ENCODE assay signal across 9 cellular contexts in the genomic region with DNA sequence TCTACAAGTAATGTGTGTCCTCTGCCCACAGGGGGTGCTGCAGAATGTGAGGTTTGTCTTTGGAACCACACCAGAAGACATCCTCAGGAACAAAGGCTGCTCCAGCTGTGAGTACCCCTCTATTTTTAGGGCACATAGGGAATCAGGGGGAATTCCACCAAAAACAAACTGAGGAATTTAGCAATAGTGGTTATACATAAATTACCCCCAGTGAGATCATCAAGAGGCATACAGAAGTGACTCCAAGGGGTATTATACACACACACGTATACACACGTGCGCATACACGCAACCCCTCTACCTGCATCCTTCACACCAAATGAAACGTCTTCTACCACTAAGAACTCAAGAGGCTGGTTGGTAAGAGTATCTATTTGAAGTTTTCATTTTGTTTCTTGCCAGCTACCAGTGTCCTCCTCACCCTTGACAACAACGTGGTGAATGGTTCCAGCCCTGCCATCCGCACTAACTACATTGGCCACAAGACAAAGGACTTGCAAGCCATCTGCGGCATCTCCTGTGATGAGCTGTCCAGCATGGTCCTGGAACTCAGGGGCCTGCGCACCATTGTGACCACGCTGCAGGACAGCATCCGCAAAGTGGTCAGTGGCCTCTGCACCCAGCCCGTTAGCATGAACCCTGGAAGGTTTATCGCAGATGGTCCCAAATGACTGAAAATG. TPM values are rescaled to one million over a fixed set of nuclear protein-coding genes. Genes with fewer than 3 reads are reported as not detected.
DNase-seq lines count a peak whose midpoint lies in the region; ATAC-seq and TF ChIP-seq lines count a peak whose summit lies in the region.
"Had no signal": no experiment of that assay in that cellular context is flagged by ENCODE, and none has a peak within 500 bp of the region (broad histone marks: within the 10 kb centered on the region; RNA-seq: fewer than 3 reads in every experiment).

No MANE protein-coding gene starts in this region.

- H3K9me3 ChIP-seq in hepatocyte (ENCODE audit: low read depth) (no peaks in the 10 kb centered on the region), stomach smooth muscle (ENCODE audit: control insufficient read depth in 2 of 2, low read length in 2 of 2) (no peaks in the 10 kb centered on the region)

- H3K27ac ChIP-seq in hepatocyte = no peak overlapping the region
- peak overlapping the region; percentile 96 for H3K27ac ChIP-seq in stomach smooth muscle (ENCODE audit: low read length)

- peaks cover 17% of the 10 kb centered on the region for H4K20me1 ChIP-seq in hepatocyte (ENCODE audit: insufficient read depth, poor library complexity, severe bottlenecking)

- H3K27me3 ChIP-seq in hepatocyte = no peaks in the 10 kb centered on the region
- no peaks in the 10 kb centered on the region for H3K27me3 ChIP-seq in stomach smooth muscle (ENCODE audit: control insufficient read depth in 1 of 2, insufficient read depth in 2 of 2, low read length in 2 of 2)

- H2AFZ ChIP-seq in hepatocyte = no peak overlapping the region

- POLR2A ChIA-PET in activated CD4-positive, alpha-beta T cell treated with anti-CD3 and anti-CD28 coated beads for 36 hours (lab: Charles Lee) = interaction anchor here (0.6 kb wide), 1 partner anchor 12 kb away, joined by 3 read pairs; no protein-coding TSS in a partner anchor
- POLR2A ChIA-PET in WTC11 (lab: Charles Lee) = interaction anchor here (1.0 kb wide), 2 partner anchors 198 to 370 kb away, joined by 3 to 4 read pairs; no protein-coding TSS in a partner anchor

- H3K4me1 Mint-ChIP-seq in activated CD4-positive, alpha-beta T cell treated with anti-CD3 and anti-CD28 coated beads for 36 hours = peaks cover 13% of the 10 kb centered on the region
- peaks cover 26% of the 10 kb centered on the region for H3K4me1 Mint-ChIP-seq in WTC11

- H3K79me2 ChIP-seq in hepatocyte = peaks cover 30% of the 10 kb centered on the region

- H3K4me2 ChIP-seq in hepatocyte = peak overlapping the region; percentile 81

- intact Hi-C loops in activated CD4-positive, alpha-beta T cell treated with anti-CD3 and anti-CD28 coated beads for 36 hours (cut with DNase I, micrococcal nuclease) = loop anchor here (2.0 to 5.0 kb wide), 7 partner anchors 104 to 876 kb away; no protein-coding TSS in a partner anchor

- no peak for ATAC-seq in activated CD4-positive, alpha-beta T cell treated with anti-CD3 and anti-CD28 coated beads for 36 hours
- ATAC-seq in WTC11 = no peak
- no peak for ATAC-seq in GM21381 (IDR thresholded peaks at IDR 0.05; ENCODE audit: unreplicated experiment)
- ATAC-seq: T-cell had no signal

- H3K4me1 ChIP-seq in hepatocyte (ENCODE audit: insufficient read depth) = peaks cover 14% of the 10 kb centered on the region
- H3K4me1 ChIP-seq in stomach smooth muscle (ENCODE audit: control insufficient read depth, insufficient read depth, low read length) = peaks cover 76% of the 10 kb centered on the region

- no peak overlapping the region for H3K27ac Mint-ChIP-seq in activated CD4-positive, alpha-beta T cell treated with anti-CD3 and anti-CD28 coated beads for 36 hours
- no peak overlapping the region for H3K27ac Mint-ChIP-seq in WTC11
- H3K27ac Mint-ChIP-seq: T-cell had no signal

- H3K27me3 Mint-ChIP-seq in activated CD4-positive, alpha-beta T cell treated with anti-CD3 and anti-CD28 coated beads for 36 hours = peaks cover 41% of the 10 kb centered on the region
- peaks cover 9% of the 10 kb centered on the region for H3K27me3 Mint-ChIP-seq in WTC11 (ENCODE audit: low read depth)

- H3K4me3 Mint-ChIP-seq in activated CD4-positive, alpha-beta T cell treated with anti-CD3 and anti-CD28 coated beads for 36 hours = no peak overlapping the region
- H3K4me3 Mint-ChIP-seq in WTC11 = no peak overlapping the region

- DNase-seq in activated CD4-positive, alpha-beta T cell treated with anti-CD3 and anti-CD28 coated beads for 36 hours = peak; percentile 64
- DNase-seq in activated CD4-positive, alpha-beta T cell treated with anti-CD3 and anti-CD28 coated beads, Interleukin-2, amount 50 U/mL, for 1 hour = no peak
- DNase-seq in WTC11 (ENCODE audit: low spot score) (peak; percentile 57), hepatocyte (ENCODE audit: low spot score) (peak; percentile 48), HPDE6-E6E7 (ENCODE audit: extremely low spot score) (no peak), NCI-H2081 treated with DMSO at 0.1 percent for 48 hours (lab: John Stamatoyannopoulos, UW) (no peak)

- 90% methylated on average over 13 of the region's 13 CpGs for WGBS in hepatocyte (ENCODE audit: low lambda C conversion rate, missing lambda C conversion rate)

- CTCF ChIA-PET in activated CD4-positive, alpha-beta T cell treated with anti-CD3 and anti-CD28 coated beads for 36 hours (lab: Charles Lee) = interaction anchor here (0.7 to 3.8 kb wide), 6 partner anchors 10 to 452 kb away, joined by 3 to 37 read pairs (median 4); no protein-coding TSS in a partner anchor
- CTCF ChIA-PET in WTC11 (lab: Charles Lee) = interaction anchor here (0.6 to 5.4 kb wide), 5 partner anchors 82 to 420 kb away, joined by 3 to 40 read pairs (median 4); no protein-coding TSS in a partner anchor

- H3K36me3 ChIP-seq in hepatocyte (replicated peaks; ENCODE audit: insufficient read depth, low read depth) (no peaks in the 10 kb centered on the region), stomach smooth muscle (ENCODE audit: control insufficient read depth in 2 of 2, insufficient read depth in 2 of 2, low read length in 2 of 2) (peaks cover 52 to 75% of the 10 kb centered on the region in 2 donors)

- peak overlapping the region; percentile 7 to 97 for H3K9ac ChIP-seq in stomach smooth muscle (ENCODE audit: low read length in 2 of 2)

- H3K9me3 Mint-ChIP-seq in activated CD4-positive, alpha-beta T cell treated with anti-CD3 and anti-CD28 coated beads for 36 hours (ENCODE audit: low read depth) = no peaks in the 10 kb centered on the region
- H3K9me3 Mint-ChIP-seq in WTC11 = no peaks in the 10 kb centered on the region
- H3K9me3 Mint-ChIP-seq: T-cell had no signal

- TF ChIP-seq CTCF in WTC11 (IDR thresholded peaks at IDR 0.05) = peak; percentile 49; the same call in 1 of the 2 replicates
- TF ChIP-seq CTCF in hepatocyte (IDR thresholded peaks at IDR 0.05; ENCODE audit: poor library complexity) = peak; percentile 38

- no peaks in the 10 kb centered on the region for H3K36me3 Mint-ChIP-seq in activated CD4-positive, alpha-beta T cell treated with anti-CD3 and anti-CD28 coated beads for 36 hours (ENCODE audit: low read depth)
- peaks cover 61% of the 10 kb centered on the region for H3K36me3 Mint-ChIP-seq in WTC11

- H3K4me3 ChIP-seq in hepatocyte = peak overlapping the region; percentile 7
- peak overlapping the region; percentile 89 to 91 for H3K4me3 ChIP-seq in stomach smooth muscle (ENCODE audit: low read length in 2 of 2)

- no peaks in the 10 kb centered on the region for H3K9me2 ChIP-seq in hepatocyte (replicated peaks; ENCODE audit: insufficient read depth)

TF ChIP-seq in WTC11, 78 proteins besides CTCF, POLR2A, EP300 and RAD21 (continues in another document):
- TF ChIP-seq ZNF121 (CRISPR knock-in tag; IDR thresholded peaks at IDR 0.05) = no peak
- TF ChIP-seq TEAD1 (CRISPR knock-in tag; IDR thresholded peaks at IDR 0.05) = no peak
- no peak for TF ChIP-seq NFYB (CRISPR knock-in tag; conservative IDR thresholded peaks at IDR 0.05; ENCODE audit: low read depth)
- TF ChIP-seq, protein P1, sequence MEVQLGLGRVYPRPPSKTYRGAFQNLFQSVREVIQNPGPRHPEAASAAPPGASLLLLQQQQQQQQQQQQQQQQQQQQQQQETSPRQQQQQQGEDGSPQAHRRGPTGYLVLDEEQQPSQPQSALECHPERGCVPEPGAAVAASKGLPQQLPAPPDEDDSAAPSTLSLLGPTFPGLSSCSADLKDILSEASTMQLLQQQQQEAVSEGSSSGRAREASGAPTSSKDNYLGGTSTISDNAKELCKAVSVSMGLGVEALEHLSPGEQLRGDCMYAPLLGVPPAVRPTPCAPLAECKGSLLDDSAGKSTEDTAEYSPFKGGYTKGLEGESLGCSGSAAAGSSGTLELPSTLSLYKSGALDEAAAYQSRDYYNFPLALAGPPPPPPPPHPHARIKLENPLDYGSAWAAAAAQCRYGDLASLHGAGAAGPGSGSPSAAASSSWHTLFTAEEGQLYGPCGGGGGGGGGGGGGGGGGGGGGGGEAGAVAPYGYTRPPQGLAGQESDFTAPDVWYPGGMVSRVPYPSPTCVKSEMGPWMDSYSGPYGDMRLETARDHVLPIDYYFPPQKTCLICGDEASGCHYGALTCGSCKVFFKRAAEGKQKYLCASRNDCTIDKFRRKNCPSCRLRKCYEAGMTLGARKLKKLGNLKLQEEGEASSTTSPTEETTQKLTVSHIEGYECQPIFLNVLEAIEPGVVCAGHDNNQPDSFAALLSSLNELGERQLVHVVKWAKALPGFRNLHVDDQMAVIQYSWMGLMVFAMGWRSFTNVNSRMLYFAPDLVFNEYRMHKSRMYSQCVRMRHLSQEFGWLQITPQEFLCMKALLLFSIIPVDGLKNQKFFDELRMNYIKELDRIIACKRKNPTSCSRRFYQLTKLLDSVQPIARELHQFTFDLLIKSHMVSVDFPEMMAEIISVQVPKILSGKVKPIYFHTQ (CRISPR knock-in tag; IDR thresholded peaks at IDR 0.05) = 0 out of 2 replicates have a peak, but pooled peaks have one; percentile 20
- TF ChIP-seq NFATC4 (CRISPR knock-in tag; IDR thresholded peaks at IDR 0.05) = 0 out of 2 replicates have a peak, but pooled peaks have one; percentile 45
- TF ChIP-seq FOXK1 (CRISPR knock-in tag; IDR thresholded peaks at IDR 0.05) = no peak
- TF ChIP-seq, protein P2, sequence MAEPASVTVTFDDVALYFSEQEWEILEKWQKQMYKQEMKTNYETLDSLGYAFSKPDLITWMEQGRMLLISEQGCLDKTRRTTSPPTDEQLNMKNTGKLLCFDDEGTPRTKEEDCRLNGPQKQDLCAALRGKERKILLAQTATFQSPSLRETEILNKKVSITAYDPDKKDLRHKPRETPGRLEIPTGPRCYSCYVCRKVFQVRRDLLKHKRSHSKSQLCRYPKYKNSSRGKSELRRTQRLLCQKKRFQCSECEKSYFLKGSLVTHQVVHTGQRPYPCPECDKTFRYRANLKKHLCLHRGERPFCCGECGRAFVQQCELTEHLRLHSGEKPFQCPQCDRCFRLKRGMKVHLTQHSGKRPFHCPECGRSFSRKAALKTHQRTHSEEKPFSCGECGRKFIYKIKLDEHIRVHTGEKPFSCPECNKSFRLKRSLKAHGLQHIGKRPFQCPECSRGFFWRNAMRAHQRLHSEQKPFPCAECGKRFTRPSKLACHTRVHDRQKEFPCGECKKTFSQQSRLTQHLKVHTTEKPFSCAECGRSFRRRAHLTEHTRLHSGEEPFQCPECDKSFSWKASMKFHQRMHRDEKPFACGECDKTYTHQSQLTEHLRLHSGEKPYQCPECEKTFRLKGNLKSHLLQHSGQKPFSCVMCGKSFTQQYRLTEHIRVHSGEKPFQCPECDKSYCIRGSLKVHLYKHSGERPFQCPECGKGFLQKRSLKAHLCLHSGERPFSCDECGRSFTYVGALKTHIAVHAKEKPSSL (CRISPR knock-in tag; conservative IDR thresholded peaks at IDR 0.05) = no peak

RNA-seq across cellular contexts. Expression of a gene that starts 2.8 kb away (rescaled TPM):
- total RNA-seq in activated CD4-positive, alpha-beta T cell treated with anti-CD3 and anti-CD28 coated beads for 36 hours = under 1 TPM; 0.23 to 0.57 TPM
- total RNA-seq in WTC11 (2021) = 37.1 to 41.4 TPM (median 41.2 TPM) in 3 replicates
- 191 and 220 TPM in 2 replicates for total RNA-seq in hepatocyte
- 82.9 and 105 TPM in 2 replicates for polyA plus RNA-seq in hepatocyte

Comparison
In these comparisons a context has a peak if more than half of its experiments do, and no peak if none do; other contexts are left out.
1. DNase-seq: peak in activated CD4-positive, alpha-beta T cell treated with anti-CD3 and anti-CD28 coated beads for 36 hours (single experiment), WTC11 (single experiment) and hepatocyte (single experiment); none in activated CD4-positive, alpha-beta T cell treated with anti-CD3 and anti-CD28 coated beads, Interleukin-2, amount 50 U/mL, for 1 hour (single experiment), HPDE6-E6E7 (single experiment) and NCI-H2081 treated with DMSO at 0.1 percent for 48 hours (single experiment).
2. RNA of a gene that starts 2.8 kb away (total RNA-seq): 191 to 220 TPM in hepatocyte and 37.1 to 41.4 TPM in WTC11; 0.23 to 0.57 TPM in activated CD4-positive, alpha-beta T cell treated with anti-CD3 and anti-CD28 coated beads for 36 hours; every median in the first group is over 10 times any median in the second.